ENCODE assay signal across 8 cellular contexts in the genomic region with DNA sequence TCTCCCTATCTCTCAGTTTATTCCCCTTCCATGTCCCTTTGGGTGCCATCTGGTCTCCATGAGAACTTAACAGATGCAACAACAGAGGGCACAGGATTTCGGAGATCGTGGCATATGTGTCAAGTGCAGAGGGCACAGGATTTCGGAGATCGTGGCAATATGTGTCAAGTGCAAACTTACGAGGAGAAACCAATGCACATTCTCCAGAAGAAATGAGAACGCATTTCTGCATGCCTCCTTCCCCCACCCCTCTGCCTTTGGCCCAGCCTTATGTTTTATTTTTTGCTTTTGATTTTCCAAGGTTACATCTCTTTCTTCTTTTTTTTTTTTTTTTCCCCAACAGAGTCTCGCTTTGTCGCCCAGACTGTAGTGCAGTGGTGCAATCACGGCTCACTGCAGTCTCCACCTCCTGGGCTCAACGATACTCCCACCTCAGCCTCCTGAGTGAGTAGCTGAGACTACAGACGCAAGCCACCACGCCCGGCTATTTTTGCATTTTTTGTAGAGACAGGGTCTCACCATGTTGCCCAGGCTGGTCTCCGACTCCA. TPM values are rescaled to one million over a fixed set of nuclear protein-coding genes. Genes with fewer than 3 reads are reported as not detected.
DNase-seq lines count a peak whose midpoint lies in the region; ATAC-seq, FAIRE-seq and TF ChIP-seq lines count a peak whose summit lies in the region.

No MANE protein-coding gene starts in this region.

- no peaks in the 10 kb centered on the region for H3K9me3 ChIP-seq in BE2C
- no peaks in the 10 kb centered on the region for H3K9me3 ChIP-seq in fibroblast of lung (ENCODE audit: control insufficient read depth, insufficient read depth, low read depth, low read length)
- no peaks in the 10 kb centered on the region for H3K9me3 ChIP-seq in pancreas

- H4K20me1 ChIP-seq in fibroblast of lung (ENCODE audit: control insufficient read depth, extremely low read depth, insufficient read depth, low read length), result no peaks in the 10 kb centered on the region

- H3K27ac Mint-ChIP-seq in activated CD4-positive, alpha-beta T cell treated with anti-CD3 and anti-CD28 coated beads, Interleukin-2, amount 10 ng/mL, durations not matched to agents 7 days and 5 days, result peak overlapping the region; percentile 89

- H3K79me2 ChIP-seq in fibroblast of lung (ENCODE audit: control insufficient read depth, insufficient read depth, low read length), result peaks cover 6% of the 10 kb centered on the region

- 21 to 29% methylated on average over 14 of the region's 14 CpGs for whole genome bisulfite sequencing in pancreas, 2 donors

- H3K4me2 ChIP-seq in fibroblast of lung (ENCODE audit: extremely low read depth, insufficient read depth, low read length), result peak overlapping the region; percentile 100

- H3K4me3 Mint-ChIP-seq in activated CD4-positive, alpha-beta T cell treated with anti-CD3 and anti-CD28 coated beads, Interleukin-2, amount 10 ng/mL, durations not matched to agents 7 days and 5 days, result peak overlapping the region; percentile 82

- H3K36me3 Mint-ChIP-seq in activated CD4-positive, alpha-beta T cell treated with anti-CD3 and anti-CD28 coated beads, Interleukin-2, amount 10 ng/mL, durations not matched to agents 7 days and 5 days (ENCODE audit: low read depth), result peaks cover 18% of the 10 kb centered on the region

- H3K27me3 ChIP-seq in BE2C (no peaks in the 10 kb centered on the region), fibroblast of lung (ENCODE audit: control insufficient read depth, insufficient read depth, low read length) (no peaks in the 10 kb centered on the region), pancreas (no peaks in the 10 kb centered on the region)

- H3K4me1 ChIP-seq in BE2C (no peaks in the 10 kb centered on the region), fibroblast of lung (ENCODE audit: control insufficient read depth, extremely low read depth, insufficient read depth, low read length) (no peaks in the 10 kb centered on the region), pancreas (peaks cover 0 to 4% (median 3%) of the 10 kb centered on the region in 3 donors)

- H3K27ac ChIP-seq in fibroblast of lung (ENCODE audit: insufficient read depth, low read length), result peak overlapping the region; percentile 89
- peak overlapping the region; percentile 69 to 85 (median 80) for H3K27ac ChIP-seq in pancreas

- H2AFZ ChIP-seq in fibroblast of lung (ENCODE audit: low read length), result peak overlapping the region; percentile 97

- TF ChIP-seq CTCF in BE2C (IDR thresholded peaks at IDR 0.05; ENCODE audit: low read depth, low read length) (no peak), fibroblast of lung (conservative IDR thresholded peaks at IDR 0.05 in 1 of 2, IDR thresholded peaks at IDR 0.05 in 1 of 2; ENCODE audit: low read depth in 1 of 2, low read length in 2 of 2) (no peak), pancreas (IDR thresholded peaks at IDR 0.05) (no peak)

- H3K9me3 Mint-ChIP-seq in activated CD4-positive, alpha-beta T cell treated with anti-CD3 and anti-CD28 coated beads, Interleukin-2, amount 10 ng/mL, durations not matched to agents 7 days and 5 days, result peaks cover 4% of the 10 kb centered on the region

- H3K36me3 ChIP-seq in BE2C (no peaks in the 10 kb centered on the region), fibroblast of lung (ENCODE audit: control insufficient read depth, insufficient read depth, low read length) (no peaks in the 10 kb centered on the region), pancreas (no peaks in the 10 kb centered on the region)

- POLR2A ChIA-PET in activated CD4-positive, alpha-beta T cell treated with anti-CD3 and anti-CD28 coated beads, Interleukin-2, amount 10 ng/mL, durations not matched to agents 7 days and 5 days (lab: Charles Lee), result interaction anchor here (1.0 kb wide), 1 partner anchor 53 kb away, joined by 4 read pairs; the partner anchor contains the start of gene YME1L1

- H3K4me1 Mint-ChIP-seq in activated CD4-positive, alpha-beta T cell treated with anti-CD3 and anti-CD28 coated beads, Interleukin-2, amount 10 ng/mL, durations not matched to agents 7 days and 5 days, result peaks cover 52% of the 10 kb centered on the region

- intact Hi-C loops in pancreas (cut with DNase I), result no loop called here

- DNase-seq in BE2C (no peak), fibroblast of lung (ENCODE audit: low read depth in 2 of 2) (no peak), pancreas (peak in 2 of 6 donors; percentile 11 to 14), G401 (ENCODE audit: low spot score) (no peak), OCI-M2 (lab: John Stamatoyannopoulos, UW; ENCODE audit: unreplicated experiment) (no peak), NCI-H226 (no peak)
- DNase-seq in activated CD4-positive, alpha-beta T cell treated with anti-CD3 and anti-CD28 coated beads, Interleukin-2, amount 10 ng/mL, durations not matched to agents 7 days and 5 days, result peak; percentile 32

- H3K27me3 Mint-ChIP-seq in activated CD4-positive, alpha-beta T cell treated with anti-CD3 and anti-CD28 coated beads, Interleukin-2, amount 10 ng/mL, durations not matched to agents 7 days and 5 days, result no peaks in the 10 kb centered on the region

- CTCF ChIA-PET in activated CD4-positive, alpha-beta T cell treated with anti-CD3 and anti-CD28 coated beads, Interleukin-2, amount 10 ng/mL, durations not matched to agents 7 days and 5 days (lab: Charles Lee), result no interaction called here

- H3K9ac ChIP-seq in fibroblast of lung (ENCODE audit: insufficient read depth, low read length), result peak overlapping the region; percentile 89

- FAIRE-seq in pancreas (lab: Jason Lieb, UNC), result no peak

- in situ Hi-C loops in G401 (cut with HindIII; ENCODE audit: low sequenced_read_pairs), result no loop called here

- H3K4me3 ChIP-seq in BE2C (ENCODE audit: low read depth, low read length) (peak overlapping the region; percentile 72), fibroblast of lung (replicated peaks in 1 of 4; ENCODE audit: control extremely low read depth in 1 of 4, insufficient read depth in 1 of 4, low read depth in 3 of 4, low read length in 4 of 4) (peak overlapping the region; percentile 73 to 96 (median 92)), pancreas (peak overlapping the region; percentile 46 to 66 (median 62))

- ATAC-seq in HG03095 (IDR thresholded peaks at IDR 0.05; ENCODE audit: unreplicated experiment), result peak; percentile 2
- peak; percentile 10 to 37 (median 31) for ATAC-seq in pancreas

RNA-seq across cellular contexts. Expression of gene ANKRD26, which starts 0.6 kb away (rescaled TPM):
- polyA plus RNA-seq in BE2C (2012; ENCODE audit: insufficient read depth, insufficient read length, low read depth), result 1.7 TPM
- total RNA-seq in activated CD4-positive, alpha-beta T cell treated with anti-CD3 and anti-CD28 coated beads, Interleukin-2, amount 10 ng/mL, durations not matched to agents 7 days and 5 days, result 10 to 100 TPM; 10.3 to 11.6 TPM
- total RNA-seq in fibroblast of lung, result 11.0 and 11.7 TPM in 2 replicates
- 1.9 and 2.5 TPM in 2 replicates for polyA plus RNA-seq in fibroblast of lung
- 3.3 and 4.1 TPM in 2 replicates for polyA plus RNA-seq in fibroblast of lung (2012)
- 0.35 and 0.70 TPM in 2 replicates for polyA minus RNA-seq in fibroblast of lung (ENCODE audit: low replicate concordance)
- 1 to 10 TPM; 1.7 to 5.4 (median 3.9) TPM for total RNA-seq in pancreas
- polyA plus RNA-seq in pancreas, result 1 to 10 TPM; 2.0 to 2.3 TPM
- total RNA-seq in G401 (2014; rRNA removed; shearing (Covaris generic)), result 6.3 and 8.5 TPM in 2 replicates

RNA-seq across cellular contexts. Expression of gene YME1L1, which starts 53.3 kb away (rescaled TPM):
- 79.8 TPM for polyA plus RNA-seq in BE2C (2012; ENCODE audit: insufficient read depth, insufficient read length, low read depth)
- 100 to 1,000 TPM; 105 to 127 TPM for total RNA-seq in activated CD4-positive, alpha-beta T cell treated with anti-CD3 and anti-CD28 coated beads, Interleukin-2, amount 10 ng/mL, durations not matched to agents 7 days and 5 days
- 113 and 128 TPM in 2 replicates for total RNA-seq in fibroblast of lung
- polyA plus RNA-seq in fibroblast of lung, result 88.6 and 105 TPM in 2 replicates
- 78.2 and 83.8 TPM in 2 replicates for polyA plus RNA-seq in fibroblast of lung (2012)
- polyA minus RNA-seq in fibroblast of lung (ENCODE audit: low replicate concordance), result 4.8 and 5.3 TPM in 2 replicates
- total RNA-seq in pancreas, result 10 to 100 TPM; 34.2 to 58.0 (median 49.9) TPM
- polyA plus RNA-seq in pancreas, result 10 to 100 TPM; 11.9 to 29.6 TPM
- total RNA-seq in G401 (2014; rRNA removed; shearing (Covaris generic)), result 77.0 and 109 TPM in 2 replicates

RNA-seq across cellular contexts. Expression of gene MASTL, which starts 54.3 kb away (rescaled TPM):
- 5.5 TPM for polyA plus RNA-seq in BE2C (2012; ENCODE audit: insufficient read depth, insufficient read length, low read depth)
- total RNA-seq in activated CD4-positive, alpha-beta T cell treated with anti-CD3 and anti-CD28 coated beads, Interleukin-2, amount 10 ng/mL, durations not matched to agents 7 days and 5 days, result 10 to 100 TPM; 32.3 to 38.4 TPM
- total RNA-seq in fibroblast of lung (6.4 and 9.2 TPM in 2 replicates), pancreas (1 to 10 TPM; 1.6 to 3.7 (median 2.1) TPM)
- polyA plus RNA-seq in fibroblast of lung (5.9 and 12.0 TPM in 2 replicates), pancreas (1 to 10 TPM; 1.3 to 3.2 TPM)
- 4.9 and 10.3 TPM in 2 replicates for polyA plus RNA-seq in fibroblast of lung (2012)
- polyA minus RNA-seq in fibroblast of lung (ENCODE audit: low replicate concordance), result 0.86 and 2.1 TPM in 2 replicates
- total RNA-seq in G401 (2014; rRNA removed; shearing (Covaris generic)), result 19.0 and 27.4 TPM in 2 replicates
